Comparison of ENCODE assay signal across 8 cellular contexts in the genomic region with DNA sequence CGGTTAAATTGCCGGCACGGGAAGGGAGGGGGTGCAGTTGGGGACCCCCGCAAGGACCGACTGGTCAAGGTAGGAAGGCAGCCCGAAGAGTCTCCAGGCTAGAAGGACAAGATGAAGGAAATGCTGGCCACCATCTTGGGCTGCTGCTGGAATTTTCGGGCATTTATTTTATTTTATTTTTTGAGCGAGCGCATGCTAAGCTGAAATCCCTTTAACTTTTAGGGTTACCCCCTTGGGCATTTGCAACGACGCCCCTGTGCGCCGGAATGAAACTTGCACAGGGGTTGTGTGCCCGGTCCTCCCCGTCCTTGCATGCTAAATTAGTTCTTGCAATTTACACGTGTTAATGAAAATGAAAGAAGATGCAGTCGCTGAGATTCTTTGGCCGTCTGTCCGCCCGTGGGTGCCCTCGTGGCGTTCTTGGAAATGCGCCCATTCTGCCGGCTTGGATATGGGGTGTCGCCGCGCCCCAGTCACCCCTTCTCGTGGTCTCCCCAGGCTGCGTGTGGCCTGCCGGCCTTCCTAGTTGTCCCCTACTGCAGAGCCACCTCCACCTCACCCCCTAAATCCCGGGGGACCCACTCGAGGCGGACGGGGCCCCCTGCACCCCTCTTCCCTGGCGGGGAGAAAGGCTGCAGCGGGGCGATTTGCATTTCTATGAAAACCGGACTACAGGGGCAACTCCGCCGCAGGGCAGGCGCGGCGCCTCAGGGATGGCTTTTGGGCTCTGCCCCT. TPM values are rescaled to one million over a fixed set of nuclear protein-coding genes. Genes with fewer than 3 reads are reported as not detected.
DNase-seq lines count a peak whose midpoint lies in the region; ATAC-seq and TF ChIP-seq lines count a peak whose summit lies in the region.

No MANE protein-coding gene starts in this region.

- H3K4me1 Mint-ChIP-seq in memory B cell = peaks cover 16% of the 10 kb centered on the region

- CTCF ChIA-PET in AG04449 (lab: Yijun Ruan, JAX) = interaction anchor here (0.9 to 2.4 kb wide), 3 partner anchors 348 to 539 kb away, joined by 3 to 13 read pairs (median 3); no protein-coding TSS in a partner anchor

- H3K27me3 ChIP-seq in vagina = no peaks in the 10 kb centered on the region

- no peaks in the 10 kb centered on the region for H3K9me3 ChIP-seq in vagina

- DNase-seq in AG04449 (ENCODE audit: low read depth, low spot score) = no peak
- peak; percentile 54 for DNase-seq in choroid plexus epithelial cell (ENCODE audit: low read depth)
- DNase-seq in memory B cell (ENCODE audit: low spot score in 2 of 2) = peak in 1 of 2 donors; percentile 34
- no peak for DNase-seq in vagina (ENCODE audit: extremely low spot score in 2 of 2)

- H3K27me3 Mint-ChIP-seq in memory B cell = peaks cover 12% of the 10 kb centered on the region

- POLR2A ChIA-PET in AG04449 (lab: Yijun Ruan, JAX) = interaction anchor here (0.7 to 9.5 kb wide), 3 partner anchors 177 to 342 kb away, joined by 3 to 98 read pairs (median 10); no protein-coding TSS in a partner anchor

- peaks cover 83% of the 10 kb centered on the region for H3K4me1 ChIP-seq in vagina

- no peaks in the 10 kb centered on the region for H3K9me3 Mint-ChIP-seq in memory B cell

- ATAC-seq in memory B cell (ENCODE audit: low read depth) (no peak), GM18502 (IDR thresholded peaks at IDR 0.05; ENCODE audit: poor library complexity, unreplicated experiment) (no peak), GM18861 (IDR thresholded peaks at IDR 0.05; ENCODE audit: unreplicated experiment) (no peak), GM21737 (IDR thresholded peaks at IDR 0.05; ENCODE audit: unreplicated experiment) (no peak)

- peak overlapping the region; percentile 99 for H3K4me3 ChIP-seq in AG04449 (ENCODE audit: low read depth, low read length)
- H3K4me3 ChIP-seq in choroid plexus epithelial cell (ENCODE audit: low read depth, low read length) = peak overlapping the region; percentile 96
- H3K4me3 ChIP-seq in vagina = peak overlapping the region; percentile 66 to 77

- intact Hi-C loops in vagina (cut with DNase I) = loop anchor here (5.0 kb wide), 1 partner anchor 343 kb away; no protein-coding TSS in a partner anchor

- no peaks in the 10 kb centered on the region for H3K36me3 ChIP-seq in vagina

- TF ChIP-seq POLR2A in vagina (IDR thresholded peaks at IDR 0.05) = no peak

- peak overlapping the region; percentile 75 for H3K4me3 Mint-ChIP-seq in memory B cell

- no peaks in the 10 kb centered on the region for H3K36me3 Mint-ChIP-seq in memory B cell

- TF ChIP-seq CTCF in AG04449 (IDR thresholded peaks at IDR 0.05; ENCODE audit: insufficient read depth, low read length, missing control alignments) (no peak), choroid plexus epithelial cell (conservative IDR thresholded peaks at IDR 0.05; ENCODE audit: low read depth, low read length) (no peak), vagina (IDR thresholded peaks at IDR 0.05) (no peak)

- H3K27ac ChIP-seq in vagina = peak overlapping the region; percentile 85

- H3K27ac Mint-ChIP-seq in memory B cell = peak overlapping the region; percentile 76

- TF ChIP-seq EP300 in Ishikawa (IDR thresholded peaks at IDR 0.05; ENCODE audit: borderline replicate concordance) = no peak

- no peak for TF ChIP-seq RAD21 in Ishikawa (IDR thresholded peaks at IDR 0.05; ENCODE audit: low read depth)

TF ChIP-seq in Ishikawa, 13 proteins besides CTCF, POLR2A, EP300 and RAD21:
- TF ChIP-seq YY1 (IDR thresholded peaks at IDR 0.05; ENCODE audit: low read depth) = peak; percentile 66
- no peak; the same call in 1 of the 2 replicates for TF ChIP-seq TCF12 (IDR thresholded peaks at IDR 0.05; ENCODE audit: low read depth)
- TF ChIP-seq, protein P1, sequence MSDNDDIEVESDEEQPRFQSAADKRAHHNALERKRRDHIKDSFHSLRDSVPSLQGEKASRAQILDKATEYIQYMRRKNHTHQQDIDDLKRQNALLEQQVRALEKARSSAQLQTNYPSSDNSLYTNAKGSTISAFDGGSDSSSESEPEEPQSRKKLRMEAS (IDR thresholded peaks at IDR 0.05) = peak; percentile 53
- peak; percentile 54 for TF ChIP-seq NFIC (IDR thresholded peaks at IDR 0.05)

RNA-seq across cellular contexts. Expression of a gene that starts 0.5 kb away (rescaled TPM):
- 112 TPM for total RNA-seq in vagina

RNA-seq across cellular contexts. Expression of a gene that starts 34.7 kb away (rescaled TPM):
- 15.7 TPM for total RNA-seq in vagina
